ENCODE assay signal across 27 cellular contexts in the genomic region with DNA sequence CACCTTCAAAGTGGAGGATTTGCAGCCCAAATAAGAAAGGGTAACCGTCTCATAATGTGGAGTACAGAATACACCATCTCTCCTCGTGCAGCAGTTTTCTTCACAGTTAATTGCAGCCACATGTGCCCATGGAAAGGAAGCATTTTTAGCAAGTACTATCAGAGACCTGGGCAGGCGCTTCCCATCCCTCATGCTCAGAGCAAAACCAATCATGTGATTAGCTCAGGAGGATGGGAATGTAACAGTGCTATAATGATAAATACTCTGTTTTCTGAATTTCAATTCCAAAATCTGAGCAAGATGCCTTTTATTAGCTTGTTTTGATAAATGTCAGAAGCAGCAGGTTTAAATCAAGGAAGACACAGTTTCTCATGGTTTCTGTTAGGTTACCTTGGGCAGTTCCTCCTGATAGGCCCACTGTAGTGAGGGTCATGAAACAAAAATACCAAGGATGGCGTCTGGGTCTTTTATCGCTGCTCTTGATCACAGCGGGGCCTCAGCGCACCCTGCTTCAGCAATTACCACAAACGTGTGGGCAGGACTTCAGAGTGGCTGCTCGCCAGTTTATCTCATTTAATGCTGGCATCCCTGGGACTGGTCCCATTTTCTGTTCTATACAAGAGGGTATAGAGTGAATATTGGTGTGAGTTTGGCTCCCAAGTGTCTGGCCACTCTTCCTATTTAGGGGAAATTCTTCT.
"Had no signal": no experiment of that assay in that cellular context is flagged by ENCODE, and none has a peak within 500 bp of the region (broad histone marks: within the 10 kb centered on the region; RNA-seq: fewer than 3 reads in every experiment).

No MANE protein-coding gene starts in this region.

- H3K4me2 ChIP-seq: hepatocyte, neural progenitor cell had no signal

- H3K4me3 Mint-ChIP-seq: activated CD4-positive, alpha-beta T cell treated with anti-CD3 and anti-CD28 coated beads, Interleukin-2, amount 10 ng/mL, durations not matched to agents 7 days and 5 days; activated CD8-positive, alpha-beta memory T cell treated with anti-CD3 and anti-CD28 coated beads, Interleukin-2, amount 10 ng/mL, durations not matched to agents 7 days and 5 days; activated CD8-positive, alpha-beta T cell treated with anti-CD3 and anti-CD28 coated beads for 36 hours; activated naive CD4-positive, alpha-beta T cell treated with anti-CD3 and anti-CD28 coated beads, Interleukin-2, amount 50 U/mL, for 24 hours; activated T-helper 1 cell treated with anti-CD3 and anti-CD28 coated beads, Interleukin-12 subunit alpha, Interleukin-12 subunit beta, Interleukin-2, Interleukin-4 antibody, amounts not matched to agents 30 ng/mL and 10 ng/mL and 1 ng/mL, durations not matched to agents 14 hours and 24 hours and 36 hours; brain; immature natural killer cell; naive thymus-derived CD8-positive, alpha-beta T cell; neural progenitor cell; type B pancreatic cell had no signal

- H3K27me3 Mint-ChIP-seq: activated CD8-positive, alpha-beta T cell treated with anti-CD3 and anti-CD28 coated beads for 36 hours; activated naive CD4-positive, alpha-beta T cell treated with anti-CD3 and anti-CD28 coated beads, Interleukin-2, amount 50 U/mL, for 24 hours; type B pancreatic cell had no signal

- FAIRE-seq: endometrium had no signal

- H3K36me3 Mint-ChIP-seq: activated CD8-positive, alpha-beta memory T cell treated with anti-CD3 and anti-CD28 coated beads, Interleukin-2, amount 10 ng/mL, durations not matched to agents 7 days and 5 days; activated naive CD4-positive, alpha-beta T cell treated with anti-CD3 and anti-CD28 coated beads, Interleukin-2, amount 50 U/mL, for 24 hours; brain; immature natural killer cell; naive thymus-derived CD8-positive, alpha-beta T cell; neural progenitor cell; type B pancreatic cell had no signal

- H3K9ac ChIP-seq: neural progenitor cell had no signal

- H3K79me2 ChIP-seq: hepatocyte had no signal

- H3K4me1 Mint-ChIP-seq: activated naive CD4-positive, alpha-beta T cell treated with anti-CD3 and anti-CD28 coated beads, Interleukin-2, amount 50 U/mL, for 24 hours; immature natural killer cell had no signal

- H3K27ac ChIP-seq: hepatocyte, left lung, neural progenitor cell, psoas muscle, right atrium auricular region, spleen, testis, vagina, VCaP had no signal

- H3K36me3 ChIP-seq: left lung, neural progenitor cell, right atrium auricular region, spleen, vagina had no signal

- H3K9me3 Mint-ChIP-seq: activated CD4-positive, alpha-beta T cell treated with anti-CD3 and anti-CD28 coated beads, Interleukin-2, amount 10 ng/mL, durations not matched to agents 7 days and 5 days; activated CD8-positive, alpha-beta T cell treated with anti-CD3 and anti-CD28 coated beads for 36 hours; activated naive CD4-positive, alpha-beta T cell treated with anti-CD3 and anti-CD28 coated beads, Interleukin-2, amount 50 U/mL, for 24 hours; activated T-helper 1 cell treated with anti-CD3 and anti-CD28 coated beads, Interleukin-12 subunit alpha, Interleukin-12 subunit beta, Interleukin-2, Interleukin-4 antibody, amounts not matched to agents 30 ng/mL and 10 ng/mL and 1 ng/mL, durations not matched to agents 14 hours and 24 hours and 36 hours; brain; naive thymus-derived CD8-positive, alpha-beta T cell; neural progenitor cell; type B pancreatic cell had no signal

- DNase-seq: activated CD4-positive, alpha-beta T cell treated with anti-CD3 and anti-CD28 coated beads, Interleukin-2, amount 10 ng/mL, durations not matched to agents 7 days and 5 days; activated CD4-positive, CD25-positive, alpha-beta regulatory T cell treated with anti-CD3 and anti-CD28 coated beads, Interleukin-2, amount 50 U/mL, for 72 hours; activated CD8-positive, alpha-beta memory T cell treated with anti-CD3 and anti-CD28 coated beads, Interleukin-2, amount 10 ng/mL, durations not matched to agents 7 days and 5 days; activated CD8-positive, alpha-beta T cell treated with anti-CD3 and anti-CD28 coated beads for 36 hours; activated gamma-delta T cell; activated T-cell treated with anti-CD3 and anti-CD28 coated beads for 4 hours; erythroblast; foreskin melanocyte; glutamatergic neuron; immature natural killer cell; left lung; naive thymus-derived CD8-positive, alpha-beta T cell; psoas muscle; spleen; stimulated activated CD4-positive, alpha-beta T cell treated with anti-CD3 and anti-CD28 coated beads, Interleukin-4, amount 100 ng/mL, for 1 hour; stimulated activated naive CD4-positive, alpha-beta T cell; testis had no signal

- H3K4me1 ChIP-seq: left lung, neural progenitor cell, right atrium auricular region, spleen, testis, vagina had no signal

- H3K4me3 ChIP-seq: hepatocyte, left lung, neural progenitor cell, psoas muscle, right atrium auricular region, spleen, testis, vagina had no signal

- H3K9me3 ChIP-seq: left lung, psoas muscle, right atrium auricular region, spleen, testis, vagina had no signal

- H2AFZ ChIP-seq: hepatocyte, neural progenitor cell had no signal

- H3K27me3 ChIP-seq: hepatocyte, left lung, neural progenitor cell, right atrium auricular region, spleen, testis, vagina had no signal

- H3K27ac Mint-ChIP-seq: activated CD4-positive, alpha-beta T cell treated with anti-CD3 and anti-CD28 coated beads, Interleukin-2, amount 10 ng/mL, durations not matched to agents 7 days and 5 days; activated CD8-positive, alpha-beta memory T cell treated with anti-CD3 and anti-CD28 coated beads, Interleukin-2, amount 10 ng/mL, durations not matched to agents 7 days and 5 days; activated CD8-positive, alpha-beta T cell treated with anti-CD3 and anti-CD28 coated beads for 36 hours; activated naive CD4-positive, alpha-beta T cell treated with anti-CD3 and anti-CD28 coated beads, Interleukin-2, amount 50 U/mL, for 24 hours; activated T-helper 1 cell treated with anti-CD3 and anti-CD28 coated beads, Interleukin-12 subunit alpha, Interleukin-12 subunit beta, Interleukin-2, Interleukin-4 antibody, amounts not matched to agents 30 ng/mL and 10 ng/mL and 1 ng/mL, durations not matched to agents 14 hours and 24 hours and 36 hours; immature natural killer cell; neural progenitor cell; type B pancreatic cell had no signal
